In genomic region chr18:11260963-11261441, GRCh38 we compare ENCODE assay signal across 1 cellular context.
TF ChIP-seq lines count a peak whose summit lies in the region.

No MANE protein-coding gene starts in this region.

TF ChIP-seq in HEK293, 187 proteins besides CTCF, POLR2A, EP300 and RAD21 (continued from another document):
- TF ChIP-seq AEBP2 (tag by site-specific recombination; IDR thresholded peaks at IDR 0.05; ENCODE audit: borderline replicate concordance) (no peak), FEZF1 (tag by site-specific recombination; IDR thresholded peaks at IDR 0.05) (peak; percentile 75), ZNF354C (tag by site-specific recombination; IDR thresholded peaks at IDR 0.05; ENCODE audit: borderline replicate concordance, low read depth) (no peak), ZNF37A (tag by site-specific recombination; IDR thresholded peaks at IDR 0.05) (no peak), OSR2 (tag by site-specific recombination; IDR thresholded peaks at IDR 0.05) (peak; percentile 24; the same call in 1 of the 2 replicates), EGR2 (tag by site-specific recombination; IDR thresholded peaks at IDR 0.05; ENCODE audit: low read depth) (no peak), ZNF292 (tag by site-specific recombination; IDR thresholded peaks at IDR 0.05; ENCODE audit: borderline replicate concordance, low read depth) (no peak), ZNF26 (tag by site-specific recombination; IDR thresholded peaks at IDR 0.05) (no peak), OVOL3 (tag by site-specific recombination; IDR thresholded peaks at IDR 0.05) (peak; percentile 68; the same call in 1 of the 2 replicates), SALL2 (tag by site-specific recombination; IDR thresholded peaks at IDR 0.05; ENCODE audit: borderline replicate concordance) (no peak), WT1 (tag by site-specific recombination; IDR thresholded peaks at IDR 0.05) (no peak), KLF16 (tag by site-specific recombination; IDR thresholded peaks at IDR 0.05) (no peak), ZNF707 (tag by site-specific recombination; IDR thresholded peaks at IDR 0.05) (no peak), ZNF114 (tag by site-specific recombination; IDR thresholded peaks at IDR 0.05) (no peak), INSM2 (tag by site-specific recombination; IDR thresholded peaks at IDR 0.05) (peak; percentile 51; the same call in 1 of the 2 replicates), KLF8 (tag by site-specific recombination; IDR thresholded peaks at IDR 0.05) (no peak), ZNF366 (tag by site-specific recombination; conservative IDR thresholded peaks at IDR 0.05) (no peak), ZNF175 (tag by site-specific recombination; IDR thresholded peaks at IDR 0.05) (no peak), ZNF629 (tag by site-specific recombination; IDR thresholded peaks at IDR 0.05) (0 out of 2 replicates have a peak, but pooled peaks have one; percentile 18), PRDM6 (tag by site-specific recombination; IDR thresholded peaks at IDR 0.05) (peak; percentile 93), ZNF473 (tag by site-specific recombination; IDR thresholded peaks at IDR 0.05) (no peak), ZNF239 (tag by site-specific recombination; IDR thresholded peaks at IDR 0.05) (no peak), MEIS1 (CRISPR knock-in tag; IDR thresholded peaks at IDR 0.05; ENCODE audit: borderline replicate concordance) (no peak), ZNF660 (tag by site-specific recombination; IDR thresholded peaks at IDR 0.05) (no peak), ZNF561 (tag by site-specific recombination; IDR thresholded peaks at IDR 0.05; ENCODE audit: borderline replicate concordance) (no peak)
TF ChIP-seq in HEK293: peak in this region for 7.
